ENCODE assay signal across 11 cellular contexts in genomic region chr15:45794768-45795486, GRCh38.
DNase-seq lines count a peak whose midpoint lies in the region; ATAC-seq, FAIRE-seq and TF ChIP-seq lines count a peak whose summit lies in the region.
"Had no signal": no experiment of that assay in that cellular context is flagged by ENCODE, and none has a peak within 500 bp of the region (broad histone marks: within the 10 kb centered on the region; RNA-seq: fewer than 3 reads in every experiment).

No MANE protein-coding gene starts in this region.

- no peak for TF ChIP-seq RAD21 in neural cell (conservative IDR thresholded peaks at IDR 0.05)

- DNase-seq in NCI-H1417 (lab: John Stamatoyannopoulos, UW), result peak in 2 of 3 experiments; percentile 27 to 66
- DNase-seq in NCI-H1417 treated with DMSO at 0.1 percent for 48 hours (lab: John Stamatoyannopoulos, UW), result no peak
- peak; percentile 9 for DNase-seq in NCI-H2196 treated with DMSO at 0.1 percent for 48 hours (lab: John Stamatoyannopoulos, UW; ENCODE audit: unreplicated experiment)
- DNase-seq in GM12892 (ENCODE audit: insufficient read length), result no peak
- DNase-seq: T-helper 17 cell, tibial artery had no signal

- H3K4me3 ChIP-seq in neural cell (ENCODE audit: low read length), result no peak overlapping the region
- H3K4me3 ChIP-seq: A549, tibial artery had no signal

- H3K79me2 ChIP-seq in neural cell (replicated peaks; ENCODE audit: insufficient read depth, low read length), result no peaks in the 10 kb centered on the region

- ATAC-seq in HG02943 (IDR thresholded peaks at IDR 0.05; ENCODE audit: low read depth, unreplicated experiment) (peak; percentile 62), HG03039 (IDR thresholded peaks at IDR 0.05; ENCODE audit: unreplicated experiment) (no peak), GM21825 (IDR thresholded peaks at IDR 0.05; ENCODE audit: unreplicated experiment) (no peak)
- ATAC-seq: T-helper 17 cell had no signal

- H4K20me1 ChIP-seq in neural cell (ENCODE audit: insufficient read depth), result no peaks in the 10 kb centered on the region

- H3K9ac ChIP-seq in neural cell (ENCODE audit: low read length), result peak overlapping the region; percentile 6

- H3K9me2 ChIP-seq in neural cell (ENCODE audit: insufficient read depth, low read length), result no peaks in the 10 kb centered on the region

- peak overlapping the region; percentile 30 for H2AFZ ChIP-seq in neural cell (ENCODE audit: low read depth, low read length)

- TF ChIP-seq EP300 in neural cell (conservative IDR thresholded peaks at IDR 0.05; ENCODE audit: poor library complexity, severe bottlenecking), result no peak

- H3K27me3 ChIP-seq in neural cell (ENCODE audit: insufficient read depth, low read depth, low read length), result no peaks in the 10 kb centered on the region

- FAIRE-seq in GM12892 (lab: Jason Lieb, UNC), result no peak
- FAIRE-seq: A549 had no signal

- TF ChIP-seq POLR2A in GM12892 (IDR thresholded peaks at IDR 0.05; ENCODE audit: low read depth, low read length), result no peak

- no peaks in the 10 kb centered on the region for H3K9me3 ChIP-seq in neural cell (ENCODE audit: low read length)
- H3K9me3 ChIP-seq: A549, tibial artery had no signal

- TF ChIP-seq CTCF in neural cell (IDR thresholded peaks at IDR 0.05; ENCODE audit: poor library complexity, severe bottlenecking), result no peak

- H3F3A ChIP-seq in neural cell (ENCODE audit: insufficient read depth, low read length, poor library complexity, severe bottlenecking), result no peaks in the 10 kb centered on the region

- H3K36me3 ChIP-seq in neural cell (ENCODE audit: insufficient read depth, low read length), result no peaks in the 10 kb centered on the region
- H3K36me3 ChIP-seq: tibial artery had no signal

- no peak overlapping the region for H3K4me2 ChIP-seq in neural cell (ENCODE audit: low read length)
- H3K4me2 ChIP-seq: A549 had no signal

- peak overlapping the region; percentile 69 for H3K27ac ChIP-seq in neural cell (ENCODE audit: low read length)
- H3K27ac ChIP-seq: A549, tibial artery had no signal

TF ChIP-seq in neural cell, 6 proteins besides CTCF, POLR2A, EP300 and RAD21:
- TF ChIP-seq POLR2AphosphoS5 (IDR thresholded peaks at IDR 0.05) (no peak), TAF1 (IDR thresholded peaks at IDR 0.05; ENCODE audit: low read depth) (no peak), REST (IDR thresholded peaks at IDR 0.05; ENCODE audit: borderline replicate concordance) (no peak), EZH2 (IDR thresholded peaks at IDR 0.05; ENCODE audit: borderline replicate concordance, insufficient read depth, low read length, poor library complexity, severe bottlenecking) (no peak), SMC3 (conservative IDR thresholded peaks at IDR 0.05; ENCODE audit: poor library complexity) (no peak), MXI1 (conservative IDR thresholded peaks at IDR 0.05; ENCODE audit: poor library complexity, severe bottlenecking) (no peak)

Comparison
In these comparisons a context has a peak if more than half of its experiments do, and no peak if none do; other contexts are left out.
1. DNase-seq: peak in NCI-H1417 (2 of 3) and NCI-H2196 treated with DMSO at 0.1 percent for 48 hours (single experiment); none in NCI-H1417 treated with DMSO at 0.1 percent for 48 hours (single experiment) and GM12892 (single experiment).